Comparison of ENCODE assay signal across 26 cellular contexts in genomic region chr6:5096482-5096881, GRCh38. TPM values are rescaled to one million over a fixed set of nuclear protein-coding genes. Genes with fewer than 3 reads are reported as not detected.
DNase-seq lines count a peak whose midpoint lies in the region; ATAC-seq and TF ChIP-seq lines count a peak whose summit lies in the region.
"Had no signal": no experiment of that assay in that cellular context is flagged by ENCODE, and none has a peak within 500 bp of the region (broad histone marks: within the 10 kb centered on the region; RNA-seq: fewer than 3 reads in every experiment).

No MANE protein-coding gene starts in this region.

- H3K4me3 ChIP-seq in right cardiac atrium (ENCODE audit: low read length) (no peak overlapping the region), Peyer's patch (no peak overlapping the region)
- H3K4me3 ChIP-seq: dorsolateral prefrontal cortex had no signal

- TF ChIP-seq CTCF in Peyer's patch (IDR thresholded peaks at IDR 0.05) = no peak

- peak overlapping the region; percentile 83 for H3K27ac ChIP-seq in right cardiac atrium (ENCODE audit: low read length)
- no peak overlapping the region for H3K27ac ChIP-seq in Peyer's patch
- H3K27ac ChIP-seq: dorsolateral prefrontal cortex, KMS-11 had no signal

- H3K27me3 ChIP-seq in right cardiac atrium (ENCODE audit: control insufficient read depth, insufficient read depth) = no peaks in the 10 kb centered on the region
- H3K27me3 ChIP-seq in Peyer's patch = no peaks in the 10 kb centered on the region
- H3K27me3 ChIP-seq: dorsolateral prefrontal cortex had no signal

- DNase-seq in HUDEP-2 (lab: John Stamatoyannopoulos, UW; ENCODE audit: unreplicated experiment in 76 of 76) (peak in 59 of 76 experiments; percentile 16 to 83 (median 45)), NOMO-1 treated with dmso at 0.1 percent for 144 hours (lab: John Stamatoyannopoulos, UW; ENCODE audit: unreplicated experiment) (peak; percentile 61), erythroblast (lab: John Stamatoyannopoulos, UW) (peak; percentile 50 to 77), right cardiac atrium (peak; percentile 40 to 75 (median 73)), Peyer's patch (no peak), 8988T (no peak), ecto neural progenitor cell (ENCODE audit: low spot score) (no peak)
- no peak for DNase-seq in stimulated activated naive CD8-positive, alpha-beta T cell treated with anti-CD3 and anti-CD28 coated beads, Interleukin-15, Interleukin-2, amounts not matched to agents 100 U/mL and 50 U/mL, for 24 hours
- DNase-seq: ACHN; activated CD4-positive, alpha-beta T cell treated with anti-CD3 and anti-CD28 coated beads, Interleukin-2, amount 10 ng/mL, durations not matched to agents 7 days and 5 days; activated T-cell treated with anti-CD3 and anti-CD28 coated beads, Interleukin-2, amount 50 U/mL, for 48 hours; cerebellar nuclear complex; DMS79; dorsolateral prefrontal cortex; glutamatergic neuron; NCI-H1092; NCI-H1694 treated with DMSO at 0.1 percent for 48 hours; NCI-H524; NK-92 treated with Interleukin-12 subunit alpha and Interleukin-12 subunit beta, amount 100 ng/mL, for 24 hours; RPMI8226; SK-N-SH; stimulated activated CD4-positive, alpha-beta T cell treated with anti-CD3 and anti-CD28 coated beads, Interleukin-4, amount 100 ng/mL, for 4 hours; stimulated activated naive B cell treated with anti-CD40 and anti-IgM and Interleukin-4, amounts not matched to agents 10 μg/mL and 1 μg/mL and 100 μg/mL, for 72 hours; T-helper 2 cell had no signal

- peak; percentile 85 to 91 for ATAC-seq in right cardiac atrium
- no peak for ATAC-seq in stimulated activated naive CD8-positive, alpha-beta T cell treated with anti-CD3 and anti-CD28 coated beads, Interleukin-15, Interleukin-2, amounts not matched to agents 100 U/mL and 50 U/mL, for 24 hours
- ATAC-seq: sciatic nerve; stimulated activated naive B cell treated with anti-CD40 and anti-IgM and Interleukin-4, amounts not matched to agents 10 μg/mL and 1 μg/mL and 100 μg/mL, for 72 hours had no signal

- H3K36me3 ChIP-seq in Peyer's patch = no peaks in the 10 kb centered on the region

- TF ChIP-seq POLR2A in erythroblast (IDR thresholded peaks at IDR 0.05; ENCODE audit: low read length) (no peak), Peyer's patch (IDR thresholded peaks at IDR 0.05) (no peak)

- intact Hi-C loops in right cardiac atrium (cut with DNase I) = no loop called here

- H3K9me3 ChIP-seq in right cardiac atrium (ENCODE audit: control insufficient read depth, low read length) = no peaks in the 10 kb centered on the region
- no peaks in the 10 kb centered on the region for H3K9me3 ChIP-seq in Peyer's patch
- H3K9me3 ChIP-seq: SK-N-SH had no signal

- no peaks in the 10 kb centered on the region for H3K4me1 ChIP-seq in right cardiac atrium (ENCODE audit: control insufficient read depth, insufficient read depth, low read length)
- H3K4me1 ChIP-seq in Peyer's patch = no peaks in the 10 kb centered on the region

- WGBS in right cardiac atrium = 20% methylated on average over 2 of the region's 2 CpGs

RNA-seq across cellular contexts. Expression of gene PPP1R3G, which starts 11.3 kb away (rescaled TPM):
- total RNA-seq in right cardiac atrium (10 to 100 TPM in 3 of 4 donors, 1 to 10 TPM in 1; 6.7 to 19.5 (median 16.2) TPM), Peyer's patch (1 to 10 TPM in 1 of 4 donors, under 1 TPM in 1, not detected in 2; 0.35 to 1.7 TPM)
- polyA plus RNA-seq in right cardiac atrium = 10.9 TPM

Comparison
In these comparisons a context has a peak if more than half of its experiments do, and no peak if none do; other contexts are left out.
1. DNase-seq: peak in HUDEP-2 (59 of 76), NOMO-1 treated with dmso at 0.1 percent for 144 hours (single experiment), erythroblast (2 of 2) and right cardiac atrium (3 of 3); none in Peyer's patch (0 of 3), 8988T (single experiment), ecto neural progenitor cell (single experiment) and stimulated activated naive CD8-positive, alpha-beta T cell treated with anti-CD3 and anti-CD28 coated beads, Interleukin-15, Interleukin-2, amounts not matched to agents 100 U/mL and 50 U/mL, for 24 hours (single experiment).